10 cellular contexts compared by ENCODE assay signal in the genomic region with DNA sequence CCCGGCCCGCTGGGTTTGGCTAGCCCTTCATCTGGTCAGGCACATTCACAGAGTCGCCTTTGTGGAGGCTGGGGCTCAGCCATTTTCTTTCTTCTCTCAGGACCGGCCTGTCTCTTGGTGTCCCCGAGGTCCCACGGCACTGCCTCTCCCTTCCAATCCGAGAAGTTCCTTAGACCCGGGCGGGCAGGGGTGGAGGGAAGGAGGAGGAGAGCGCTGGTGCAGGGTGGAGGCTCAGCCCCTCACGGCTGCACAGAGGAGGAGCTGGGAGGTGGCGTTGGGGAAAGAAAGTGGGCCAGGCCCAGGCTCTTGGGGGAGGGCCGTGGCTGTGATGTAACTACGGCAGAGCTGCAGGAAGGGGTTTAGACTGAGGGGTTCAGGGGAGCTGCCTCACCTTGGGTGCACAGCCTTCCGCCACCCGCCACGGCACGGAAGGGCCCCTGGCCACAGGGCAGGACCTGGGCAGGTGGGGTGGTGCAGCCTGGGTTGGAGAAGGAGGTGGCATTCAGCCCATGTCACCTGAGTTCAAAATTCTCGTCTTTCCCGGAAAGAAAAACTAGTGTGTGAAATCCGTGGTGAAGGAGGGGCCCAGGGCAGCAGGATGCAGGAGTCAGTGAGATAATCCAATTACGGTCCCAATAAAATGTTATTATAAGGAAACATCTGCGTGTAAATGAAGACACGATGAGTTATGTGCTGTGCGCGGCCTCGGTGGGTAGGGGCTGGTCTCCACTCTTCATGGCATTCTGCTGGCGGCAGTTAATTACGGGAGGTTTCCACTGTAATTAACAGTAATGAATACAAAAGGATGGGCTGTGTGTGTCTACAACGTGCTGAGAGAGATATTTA. TPM values are rescaled to one million over a fixed set of nuclear protein-coding genes. Genes with fewer than 3 reads are reported as not detected.
DNase-seq lines count a peak whose midpoint lies in the region; ATAC-seq and TF ChIP-seq lines count a peak whose summit lies in the region.
"Had no signal": no experiment of that assay in that cellular context is flagged by ENCODE, and none has a peak within 500 bp of the region (broad histone marks: within the 10 kb centered on the region; RNA-seq: fewer than 3 reads in every experiment).

No MANE protein-coding gene starts in this region.

- H3K27ac Mint-ChIP-seq in activated CD8-positive, alpha-beta T cell treated with anti-CD3 and anti-CD28 coated beads, Interleukin-2, amount 10 ng/mL, durations not matched to agents 7 days and 5 days: no peak overlapping the region
- no peak overlapping the region for H3K27ac Mint-ChIP-seq in activated CD8-positive, alpha-beta T cell treated with anti-CD3 and anti-CD28 coated beads for 36 hours
- H3K27ac Mint-ChIP-seq in glutamatergic neuron (ENCODE audit: unreplicated experiment): peak overlapping the region; percentile 97

- H3K27me3 Mint-ChIP-seq in activated CD8-positive, alpha-beta T cell treated with anti-CD3 and anti-CD28 coated beads, Interleukin-2, amount 10 ng/mL, durations not matched to agents 7 days and 5 days (ENCODE audit: low read depth): peaks cover 31% of the 10 kb centered on the region
- H3K27me3 Mint-ChIP-seq in activated CD8-positive, alpha-beta T cell treated with anti-CD3 and anti-CD28 coated beads for 36 hours: peaks cover 21% of the 10 kb centered on the region
- peaks cover 16% of the 10 kb centered on the region for H3K27me3 Mint-ChIP-seq in glutamatergic neuron (ENCODE audit: unreplicated experiment)

- no peaks in the 10 kb centered on the region for H3K9me3 Mint-ChIP-seq in activated CD8-positive, alpha-beta T cell treated with anti-CD3 and anti-CD28 coated beads, Interleukin-2, amount 10 ng/mL, durations not matched to agents 7 days and 5 days (ENCODE audit: insufficient read depth)
- H3K9me3 Mint-ChIP-seq in activated CD8-positive, alpha-beta T cell treated with anti-CD3 and anti-CD28 coated beads for 36 hours: no peaks in the 10 kb centered on the region
- peaks cover 14% of the 10 kb centered on the region for H3K9me3 Mint-ChIP-seq in glutamatergic neuron (ENCODE audit: unreplicated experiment)

- TF ChIP-seq CTCF in activated CD8-positive, alpha-beta T cell treated with anti-CD3 and anti-CD28 coated beads for 36 hours (IDR thresholded peaks at IDR 0.05): no peak
- no peak for TF ChIP-seq CTCF in glutamatergic neuron (IDR thresholded peaks at IDR 0.05; ENCODE audit: partially characterized antibody, unreplicated experiment)

- peak overlapping the region; percentile 25 for H3K4me3 Mint-ChIP-seq in activated CD8-positive, alpha-beta T cell treated with anti-CD3 and anti-CD28 coated beads, Interleukin-2, amount 10 ng/mL, durations not matched to agents 7 days and 5 days
- no peak overlapping the region for H3K4me3 Mint-ChIP-seq in activated CD8-positive, alpha-beta T cell treated with anti-CD3 and anti-CD28 coated beads for 36 hours
- peak overlapping the region; percentile 90 for H3K4me3 Mint-ChIP-seq in glutamatergic neuron (ENCODE audit: unreplicated experiment)

- H3K36me3 Mint-ChIP-seq in activated CD8-positive, alpha-beta T cell treated with anti-CD3 and anti-CD28 coated beads, Interleukin-2, amount 10 ng/mL, durations not matched to agents 7 days and 5 days (ENCODE audit: low read depth): no peaks in the 10 kb centered on the region
- H3K36me3 Mint-ChIP-seq in activated CD8-positive, alpha-beta T cell treated with anti-CD3 and anti-CD28 coated beads for 36 hours (ENCODE audit: low read depth): no peaks in the 10 kb centered on the region
- H3K36me3 Mint-ChIP-seq in glutamatergic neuron (ENCODE audit: unreplicated experiment): no peaks in the 10 kb centered on the region

- peaks cover 11% of the 10 kb centered on the region for H3K4me1 Mint-ChIP-seq in activated CD8-positive, alpha-beta T cell treated with anti-CD3 and anti-CD28 coated beads, Interleukin-2, amount 10 ng/mL, durations not matched to agents 7 days and 5 days (ENCODE audit: low read depth)
- H3K4me1 Mint-ChIP-seq in activated CD8-positive, alpha-beta T cell treated with anti-CD3 and anti-CD28 coated beads for 36 hours (ENCODE audit: low read depth): peaks cover 11% of the 10 kb centered on the region
- H3K4me1 Mint-ChIP-seq in glutamatergic neuron (ENCODE audit: low read depth, unreplicated experiment): peaks cover 8% of the 10 kb centered on the region

- POLR2A ChIA-PET in activated CD8-positive, alpha-beta T cell treated with anti-CD3 and anti-CD28 coated beads, Interleukin-2, amount 10 ng/mL, durations not matched to agents 7 days and 5 days (lab: Charles Lee): no interaction called here
- POLR2A ChIA-PET in activated CD8-positive, alpha-beta T cell treated with anti-CD3 and anti-CD28 coated beads for 36 hours (lab: Charles Lee): interaction anchor here (1.0 to 1.2 kb wide), 3 partner anchors 10 to 21 kb away, joined by 3 read pairs; no protein-coding TSS in a partner anchor

- ATAC-seq in activated CD8-positive, alpha-beta T cell treated with anti-CD3 and anti-CD28 coated beads, Interleukin-2, amount 10 ng/mL, durations not matched to agents 7 days and 5 days: no peak
- ATAC-seq in activated CD8-positive, alpha-beta T cell treated with anti-CD3 and anti-CD28 coated beads for 36 hours: no peak
- ATAC-seq in left lobe of liver (no peak), GM21381 (IDR thresholded peaks at IDR 0.05; ENCODE audit: unreplicated experiment) (no peak)

- intact Hi-C loops in activated CD8-positive, alpha-beta T cell treated with anti-CD3 and anti-CD28 coated beads for 36 hours (cut with micrococcal nuclease): no loop called here

- CTCF ChIA-PET in activated CD8-positive, alpha-beta T cell treated with anti-CD3 and anti-CD28 coated beads, Interleukin-2, amount 10 ng/mL, durations not matched to agents 7 days and 5 days (lab: Charles Lee): no interaction called here
- CTCF ChIA-PET in activated CD8-positive, alpha-beta T cell treated with anti-CD3 and anti-CD28 coated beads for 36 hours (lab: Charles Lee): no interaction called here

- DNase-seq in activated CD8-positive, alpha-beta T cell treated with anti-CD3 and anti-CD28 coated beads, Interleukin-2, amount 10 ng/mL, durations not matched to agents 7 days and 5 days: no peak
- no peak for DNase-seq in activated CD8-positive, alpha-beta T cell treated with anti-CD3 and anti-CD28 coated beads for 36 hours
- DNase-seq in NCI-H526 treated with DMSO at 0.1 percent for 48 hours (lab: John Stamatoyannopoulos, UW) (peak; percentile 52), glutamatergic neuron (peak; percentile 83), retina (peak; percentile 80), left lobe of liver (ENCODE audit: low spot score) (no peak), DMS153 (lab: John Stamatoyannopoulos, UW) (no peak)
- DNase-seq: MM.1S; stimulated activated CD4-positive, alpha-beta T cell treated with anti-CD3 and anti-CD28 coated beads, Interleukin-1b, Interleukin-23, amount 100 ng/mL, for 48 hours had no signal

RNA-seq across cellular contexts. Expression of a gene that starts 1.7 kb away (rescaled TPM):
- total RNA-seq in activated CD8-positive, alpha-beta T cell treated with anti-CD3 and anti-CD28 coated beads, Interleukin-2, amount 10 ng/mL, durations not matched to agents 7 days and 5 days: under 1 TPM in 1 of 2 experiments, not detected in 1; 0.39 TPM
- 1 to 10 TPM; 1.1 to 2.0 TPM for total RNA-seq in activated CD8-positive, alpha-beta T cell treated with anti-CD3 and anti-CD28 coated beads for 36 hours
- 207 TPM for total RNA-seq in glutamatergic neuron (ENCODE audit: unreplicated experiment)
- total RNA-seq in left lobe of liver: 0.18 TPM

Comparison
In these comparisons a context has a peak if more than half of its experiments do, and no peak if none do; other contexts are left out.
1. DNase-seq: peak in NCI-H526 treated with DMSO at 0.1 percent for 48 hours (single experiment), glutamatergic neuron (single experiment) and retina (single experiment); none in activated CD8-positive, alpha-beta T cell treated with anti-CD3 and anti-CD28 coated beads, Interleukin-2, amount 10 ng/mL, durations not matched to agents 7 days and 5 days (single experiment), activated CD8-positive, alpha-beta T cell treated with anti-CD3 and anti-CD28 coated beads for 36 hours (single experiment), left lobe of liver (single experiment) and DMS153 (single experiment).
2. RNA of a gene that starts 1.7 kb away (total RNA-seq): 207 TPM in glutamatergic neuron (single experiment); 1.1 to 2.0 TPM in activated CD8-positive, alpha-beta T cell treated with anti-CD3 and anti-CD28 coated beads for 36 hours, 0.39 TPM in activated CD8-positive, alpha-beta T cell treated with anti-CD3 and anti-CD28 coated beads, Interleukin-2, amount 10 ng/mL, durations not matched to agents 7 days and 5 days and 0.18 TPM in left lobe of liver (single experiment); every median in the first group is over 10 times any median in the second.